Comparison of ENCODE assay signal across 8 cellular contexts in genomic region chr14:24194873-24195185, GRCh38. TPM values are rescaled to one million over a fixed set of nuclear protein-coding genes. Genes with fewer than 3 reads are reported as not detected.
DNase-seq lines count a peak whose midpoint lies in the region; ATAC-seq, FAIRE-seq and TF ChIP-seq lines count a peak whose summit lies in the region.

No MANE protein-coding gene starts in this region.

- H3K79me2 ChIP-seq in smooth muscle cell (ENCODE audit: low read depth): peaks cover 38% of the 10 kb centered on the region

- H3K36me3 ChIP-seq in HEK293 (ENCODE audit: control insufficient read depth in 2 of 2, insufficient read depth in 1 of 2, low read length in 2 of 2) (peaks cover 8 to 50% of the 10 kb centered on the region in 2 experiments), iPS DF 6.9 (ENCODE audit: control insufficient read depth, insufficient read depth, low read length) (no peaks in the 10 kb centered on the region), smooth muscle cell (ENCODE audit: low read depth) (no peaks in the 10 kb centered on the region)

- H3K9me3 ChIP-seq in HEK293 (ENCODE audit: control insufficient read depth, insufficient read depth, low read depth, low read length) (no peaks in the 10 kb centered on the region), iPS DF 6.9 (ENCODE audit: control insufficient read depth, insufficient read depth, low read length) (no peaks in the 10 kb centered on the region), smooth muscle cell (replicated peaks; ENCODE audit: low read depth) (no peaks in the 10 kb centered on the region)

- peak overlapping the region; percentile 98 for H3K4me3 Mint-ChIP-seq in activated T-helper 2 cell treated with anti-CD3 and anti-CD28 coated beads, Interferon-gamma antibody, Interleukin-2, Interleukin-4, amounts not matched to agents 10 μg/mL and 5 μg/mL and 100 μg/mL, durations not matched to agents 14 hours and 24 hours and 36 hours (ENCODE audit: low read depth)

- intact Hi-C loops in activated T-helper 2 cell treated with anti-CD3 and anti-CD28 coated beads, Interferon-gamma antibody, Interleukin-2, Interleukin-4, amounts not matched to agents 10 μg/mL and 5 μg/mL and 100 μg/mL, durations not matched to agents 14 hours and 24 hours and 36 hours (cut with micrococcal nuclease): loop anchor here (1.0 to 2.0 kb wide), 3 partner anchors 18 to 48 kb away; partner anchors contain the start of genes CHMP4A, GMPR2, NEDD8 and TINF2

- no peaks in the 10 kb centered on the region for H3K9me3 Mint-ChIP-seq in activated T-helper 2 cell treated with anti-CD3 and anti-CD28 coated beads, Interferon-gamma antibody, Interleukin-2, Interleukin-4, amounts not matched to agents 10 μg/mL and 5 μg/mL and 100 μg/mL, durations not matched to agents 14 hours and 24 hours and 36 hours

- H3K4me1 ChIP-seq in HEK293 (ENCODE audit: control insufficient read depth, insufficient read depth, low read length): peaks cover 4% of the 10 kb centered on the region; the same call in 1 of the 2 replicates
- H3K4me1 ChIP-seq in iPS DF 6.9 (ENCODE audit: control insufficient read depth, insufficient read depth, low read length): no peaks in the 10 kb centered on the region
- H3K4me1 ChIP-seq in smooth muscle cell (ENCODE audit: low read depth): peaks cover 10% of the 10 kb centered on the region

- no peak for TF ChIP-seq POLR2A in GM12892 (IDR thresholded peaks at IDR 0.05; ENCODE audit: low read depth, low read length)

- H3K9ac ChIP-seq in smooth muscle cell (ENCODE audit: low read depth): peak overlapping the region; percentile 99

- H3K36me3 Mint-ChIP-seq in activated T-helper 2 cell treated with anti-CD3 and anti-CD28 coated beads, Interferon-gamma antibody, Interleukin-2, Interleukin-4, amounts not matched to agents 10 μg/mL and 5 μg/mL and 100 μg/mL, durations not matched to agents 14 hours and 24 hours and 36 hours (ENCODE audit: low read depth): peaks cover 49% of the 10 kb centered on the region

- H3F3A ChIP-seq in smooth muscle cell (ENCODE audit: low read depth): peaks cover 2% of the 10 kb centered on the region

- H3K4me3 ChIP-seq in HEK293 (ENCODE audit: low read depth, low read length) (peak overlapping the region; percentile 89), iPS DF 6.9 (ENCODE audit: low read length) (peak overlapping the region; percentile 68; the same call in 1 of the 2 replicates), smooth muscle cell (peak overlapping the region; percentile 86)

- no peak for FAIRE-seq in GM12892 (lab: Jason Lieb, UNC)

- peaks cover 40% of the 10 kb centered on the region for H3K4me1 Mint-ChIP-seq in activated T-helper 2 cell treated with anti-CD3 and anti-CD28 coated beads, Interferon-gamma antibody, Interleukin-2, Interleukin-4, amounts not matched to agents 10 μg/mL and 5 μg/mL and 100 μg/mL, durations not matched to agents 14 hours and 24 hours and 36 hours (ENCODE audit: low read depth)

- no peak overlapping the region for H2AFZ ChIP-seq in smooth muscle cell (ENCODE audit: low read depth)

- no peak for DNase-seq in activated T-helper 2 cell treated with anti-CD3 and anti-CD28 coated beads, Interferon-gamma antibody, Interleukin-2, Interleukin-4, amounts not matched to agents 10 μg/mL and 5 μg/mL and 100 μg/mL, durations not matched to agents 14 hours and 24 hours and 36 hours (ENCODE audit: low spot score)
- DNase-seq in iPS DF 6.9 (ENCODE audit: low read depth, low spot score) (no peak), smooth muscle cell (lab: John Stamatoyannopoulos, UW; ENCODE audit: unreplicated experiment) (no peak), GM12892 (ENCODE audit: insufficient read length) (no peak)

- peak overlapping the region; percentile 87 for H3K4me2 ChIP-seq in smooth muscle cell

- CTCF ChIA-PET in HEK293 (lab: Yijun Ruan, JAX): interaction anchor here (0.7 to 2.4 kb wide), 2 partner anchors 34 to 235 kb away, joined by 3 to 10 read pairs; partner anchors contain the start of gene IRF9

- H3K27ac Mint-ChIP-seq in activated T-helper 2 cell treated with anti-CD3 and anti-CD28 coated beads, Interferon-gamma antibody, Interleukin-2, Interleukin-4, amounts not matched to agents 10 μg/mL and 5 μg/mL and 100 μg/mL, durations not matched to agents 14 hours and 24 hours and 36 hours: peak overlapping the region; percentile 97

- H3K27me3 ChIP-seq in iPS DF 6.9 (ENCODE audit: control insufficient read depth, insufficient read depth, low read length) (no peaks in the 10 kb centered on the region), smooth muscle cell (ENCODE audit: low read depth) (no peaks in the 10 kb centered on the region)

- no peak for ATAC-seq in GM18517 (IDR thresholded peaks at IDR 0.05; ENCODE audit: unreplicated experiment)
- ATAC-seq in GM21360 (IDR thresholded peaks at IDR 0.05; ENCODE audit: unreplicated experiment): no peak
- ATAC-seq in HG03457 (IDR thresholded peaks at IDR 0.05; ENCODE audit: unreplicated experiment): no peak

- TF ChIP-seq CTCF in HEK293 (tag by site-specific recombination; IDR thresholded peaks at IDR 0.05) (no peak), smooth muscle cell (IDR thresholded peaks at IDR 0.05; ENCODE audit: borderline replicate concordance, insufficient read depth, poor library complexity, severe bottlenecking) (no peak)

- no peaks in the 10 kb centered on the region for H4K20me1 ChIP-seq in smooth muscle cell (ENCODE audit: low read depth)

- no peaks in the 10 kb centered on the region for H3K27me3 Mint-ChIP-seq in activated T-helper 2 cell treated with anti-CD3 and anti-CD28 coated beads, Interferon-gamma antibody, Interleukin-2, Interleukin-4, amounts not matched to agents 10 μg/mL and 5 μg/mL and 100 μg/mL, durations not matched to agents 14 hours and 24 hours and 36 hours (ENCODE audit: low read depth)

- POLR2A ChIA-PET in HEK293 (lab: Yijun Ruan, JAX): interaction anchor here (0.8 to 4.1 kb wide), 12 partner anchors 8 to 159 kb away, joined by 3 to 43 read pairs (median 6); partner anchors contain the start of genes CHMP4A, EMC9, IRF9 and MDP1

- WGBS in iPS DF 6.9 (ENCODE audit: insufficient coverage, insufficient read length): no CpG with 5 or more reads among the region's 8 CpGs
- WGBS in smooth muscle cell (ENCODE audit: low lambda C conversion rate): 68% methylated on average over 8 of the region's 8 CpGs

- H3K27ac ChIP-seq in HEK293 (ENCODE audit: extremely low read depth, low read depth, low read length) (peak overlapping the region; percentile 97), iPS DF 6.9 (ENCODE audit: low read length) (no peak overlapping the region), smooth muscle cell (ENCODE audit: low read depth) (peak overlapping the region; percentile 95)

TF ChIP-seq in HEK293, 187 proteins besides CTCF, POLR2A, EP300 and RAD21:
- TF ChIP-seq ZNF184 (tag by site-specific recombination; IDR thresholded peaks at IDR 0.05) (no peak), ZNF677 (tag by site-specific recombination; IDR thresholded peaks at IDR 0.05) (no peak), ZNF214 (tag by site-specific recombination; IDR thresholded peaks at IDR 0.05; ENCODE audit: borderline replicate concordance) (no peak), ZNF629 (tag by site-specific recombination; IDR thresholded peaks at IDR 0.05) (no peak), ZNF585B (tag by site-specific recombination; IDR thresholded peaks at IDR 0.05) (no peak), SP2 (tag by site-specific recombination; IDR thresholded peaks at IDR 0.05) (no peak), ZNF785 (tag by site-specific recombination; IDR thresholded peaks at IDR 0.05) (no peak)
- TF ChIP-seq, protein P1, sequence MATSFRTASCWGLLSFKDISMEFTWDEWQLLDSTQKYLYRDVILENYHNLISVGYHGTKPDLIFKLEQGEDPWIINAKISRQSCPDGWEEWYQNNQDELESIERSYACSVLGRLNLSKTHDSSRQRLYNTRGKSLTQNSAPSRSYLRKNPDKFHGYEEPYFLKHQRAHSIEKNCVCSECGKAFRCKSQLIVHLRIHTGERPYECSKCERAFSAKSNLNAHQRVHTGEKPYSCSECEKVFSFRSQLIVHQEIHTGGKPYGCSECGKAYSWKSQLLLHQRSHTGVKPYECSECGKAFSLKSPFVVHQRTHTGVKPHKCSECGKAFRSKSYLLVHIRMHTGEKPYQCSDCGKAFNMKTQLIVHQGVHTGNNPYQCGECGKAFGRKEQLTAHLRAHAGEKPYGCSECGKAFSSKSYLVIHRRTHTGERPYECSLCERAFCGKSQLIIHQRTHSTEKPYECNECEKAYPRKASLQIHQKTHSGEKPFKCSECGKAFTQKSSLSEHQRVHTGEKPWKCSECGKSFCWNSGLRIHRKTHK (tag by site-specific recombination; IDR thresholded peaks at IDR 0.05): no peak

RNA-seq across cellular contexts. Expression of gene TM9SF1, which starts 0.4 kb away (rescaled TPM):
- 27.8 and 30.8 TPM in 2 replicates for total RNA-seq in activated T-helper 2 cell treated with anti-CD3 and anti-CD28 coated beads, Interferon-gamma antibody, Interleukin-2, Interleukin-4, amounts not matched to agents 10 μg/mL and 5 μg/mL and 100 μg/mL, durations not matched to agents 14 hours and 24 hours and 36 hours
- total RNA-seq in smooth muscle cell: 66.6 and 72.1 TPM in 2 replicates
- polyA plus RNA-seq in smooth muscle cell: 86.5 and 95.8 TPM in 2 replicates
- polyA plus RNA-seq in GM12892 (2012; ENCODE audit: missing spikeins): 7.8 TPM

RNA-seq across cellular contexts. Expression of gene IPO4, which starts 6.2 kb away (rescaled TPM):
- 77.0 and 80.4 TPM in 2 replicates for total RNA-seq in activated T-helper 2 cell treated with anti-CD3 and anti-CD28 coated beads, Interferon-gamma antibody, Interleukin-2, Interleukin-4, amounts not matched to agents 10 μg/mL and 5 μg/mL and 100 μg/mL, durations not matched to agents 14 hours and 24 hours and 36 hours
- 14.7 and 82.6 TPM in 2 replicates for total RNA-seq in smooth muscle cell
- 20.5 and 26.6 TPM in 2 replicates for polyA plus RNA-seq in smooth muscle cell
- 21.0 TPM for polyA plus RNA-seq in GM12892 (2012; ENCODE audit: missing spikeins)

RNA-seq across cellular contexts. Expression of gene TSSK4, which starts 10.7 kb away (rescaled TPM):
- 0.21 TPM in 1 of 2 replicates, not detected in the other for total RNA-seq in activated T-helper 2 cell treated with anti-CD3 and anti-CD28 coated beads, Interferon-gamma antibody, Interleukin-2, Interleukin-4, amounts not matched to agents 10 μg/mL and 5 μg/mL and 100 μg/mL, durations not matched to agents 14 hours and 24 hours and 36 hours
- total RNA-seq in smooth muscle cell: 0.85 TPM in 1 of 2 replicates, not detected in the other
- 0.89 and 1.3 TPM in 2 replicates for polyA plus RNA-seq in smooth muscle cell
- polyA plus RNA-seq in GM12892 (2012; ENCODE audit: missing spikeins): 3.8 TPM

RNA-seq across cellular contexts. Expression of gene CHMP4A, which starts 18.5 kb away (rescaled TPM):
- total RNA-seq in activated T-helper 2 cell treated with anti-CD3 and anti-CD28 coated beads, Interferon-gamma antibody, Interleukin-2, Interleukin-4, amounts not matched to agents 10 μg/mL and 5 μg/mL and 100 μg/mL, durations not matched to agents 14 hours and 24 hours and 36 hours: 80.0 and 82.4 TPM in 2 replicates
- total RNA-seq in smooth muscle cell: 29.7 and 32.5 TPM in 2 replicates
- 46.8 and 63.9 TPM in 2 replicates for polyA plus RNA-seq in smooth muscle cell
- 101 TPM for polyA plus RNA-seq in GM12892 (2012; ENCODE audit: missing spikeins)

RNA-seq across cellular contexts. Expression of gene MDP1, which starts 21.0 kb away (rescaled TPM):
- 13.2 and 13.5 TPM in 2 replicates for total RNA-seq in activated T-helper 2 cell treated with anti-CD3 and anti-CD28 coated beads, Interferon-gamma antibody, Interleukin-2, Interleukin-4, amounts not matched to agents 10 μg/mL and 5 μg/mL and 100 μg/mL, durations not matched to agents 14 hours and 24 hours and 36 hours
- total RNA-seq in smooth muscle cell: 31.0 and 33.0 TPM in 2 replicates
- 36.8 and 42.3 TPM in 2 replicates for polyA plus RNA-seq in smooth muscle cell
- 16.0 TPM for polyA plus RNA-seq in GM12892 (2012; ENCODE audit: missing spikeins)
